ENCODE assay signal across 9 cellular contexts in genomic region chr2:203764273-203764664, GRCh38. TPM values are rescaled to one million over a fixed set of nuclear protein-coding genes. Genes with fewer than 3 reads are reported as not detected.
A peak's percentile ranks its signal among the peaks of the same experiment; 100 is the strongest.
DNase-seq lines count a peak whose midpoint lies in the region; ATAC-seq and TF ChIP-seq lines count a peak whose summit lies in the region.
"Not testable (repeated sequence)": the region's sequence is repeated elsewhere in the genome, so short reads cannot be mapped to it uniquely, and the experiment has no call there.
"Had no signal": no experiment of that assay in that cellular context is flagged by ENCODE, and none has a peak within 500 bp of the region (broad histone marks: within the 10 kb centered on the region; RNA-seq: fewer than 3 reads in every experiment).

No MANE protein-coding gene starts in this region.

- H3K27me3 Mint-ChIP-seq in WTC11 (ENCODE audit: low read depth); activated CD8-positive, alpha-beta memory T cell treated with anti-CD3 and anti-CD28 coated beads, Interleukin-2, amount 10 ng/mL, durations not matched to agents 7 days and 5 days; endodermal cell (ENCODE audit: insufficient read depth): not testable (repeated sequence)

- H3K36me3 Mint-ChIP-seq in WTC11; endodermal cell (ENCODE audit: low read depth): not testable (repeated sequence)
- peaks cover 26% of the 10 kb centered on the region for H3K36me3 Mint-ChIP-seq in activated CD8-positive, alpha-beta memory T cell treated with anti-CD3 and anti-CD28 coated beads, Interleukin-2, amount 10 ng/mL, durations not matched to agents 7 days and 5 days
- H3K36me3 Mint-ChIP-seq in activated naive CD4-positive, alpha-beta T cell treated with anti-CD3 and anti-CD28 coated beads, Interleukin-2, amount 50 U/mL, for 72 hours: peaks cover 33 to 82% of the 10 kb centered on the region in 2 donors

- H4K20me1 ChIP-seq in Karpas-422 (ENCODE audit: insufficient read depth, low read depth, low read length): not testable (repeated sequence)

- H3K79me2 ChIP-seq in Karpas-422 (ENCODE audit: low read length): not testable (repeated sequence)

- not testable (repeated sequence) for H3K4me2 ChIP-seq in Karpas-422 (ENCODE audit: low read depth, low read length, poor library complexity, severe bottlenecking)

- not testable (repeated sequence) for H2AFZ ChIP-seq in Karpas-422 (ENCODE audit: low read length)

- not testable (repeated sequence) for H3K4me1 Mint-ChIP-seq in WTC11, endodermal cell
- H3K4me1 Mint-ChIP-seq in activated CD8-positive, alpha-beta memory T cell treated with anti-CD3 and anti-CD28 coated beads, Interleukin-2, amount 10 ng/mL, durations not matched to agents 7 days and 5 days: peaks cover 31% of the 10 kb centered on the region

- not testable (repeated sequence) for H3K36me3 ChIP-seq in BE2C; Karpas-422 (ENCODE audit: insufficient read depth, low read length); endodermal cell (ENCODE audit: control insufficient read depth, insufficient read depth, low read length)
- peaks cover 14% of the 10 kb centered on the region for H3K36me3 ChIP-seq in thymus (ENCODE audit: control insufficient read depth, insufficient read depth)

- H3K9me2 ChIP-seq in Karpas-422 (replicated peaks; ENCODE audit: insufficient read depth, low read length): not testable (repeated sequence)

- H3K27me3 ChIP-seq in BE2C; Karpas-422 (ENCODE audit: low read length); endodermal cell (ENCODE audit: control insufficient read depth, insufficient read depth, low read length, poor library complexity, severe bottlenecking); thymus (ENCODE audit: control insufficient read depth, insufficient read depth): not testable (repeated sequence)

- not testable (repeated sequence) for H3K9me3 Mint-ChIP-seq in WTC11; activated CD8-positive, alpha-beta memory T cell treated with anti-CD3 and anti-CD28 coated beads, Interleukin-2, amount 10 ng/mL, durations not matched to agents 7 days and 5 days (ENCODE audit: low read depth); endodermal cell
- H3K9me3 Mint-ChIP-seq in activated naive CD4-positive, alpha-beta T cell treated with anti-CD3 and anti-CD28 coated beads, Interleukin-2, amount 50 U/mL, for 72 hours: peaks cover 26 to 30% of the 10 kb centered on the region in 2 donors

- TF ChIP-seq CTCF in BE2C (IDR thresholded peaks at IDR 0.05; ENCODE audit: low read depth, low read length) (0 out of 2 replicates have a peak, but pooled peaks have one; percentile 6), GM10266 (IDR thresholded peaks at IDR 0.05; ENCODE audit: control insufficient read depth, insufficient read depth, low read depth, missing control alignments) (peak; percentile 11), WTC11 (IDR thresholded peaks at IDR 0.05) (peak; percentile 9; the same call in 1 of the 2 replicates), endodermal cell (conservative IDR thresholded peaks at IDR 0.05) (peak; percentile 62)

- not testable (repeated sequence) for H3K4me3 ChIP-seq in BE2C (ENCODE audit: low read depth, low read length); Karpas-422 (ENCODE audit: low read length); endodermal cell (ENCODE audit: low read length); thymus (ENCODE audit: low read length)

- not testable (repeated sequence) for ATAC-seq in WTC11; activated CD8-positive, alpha-beta memory T cell treated with anti-CD3 and anti-CD28 coated beads, Interleukin-2, amount 10 ng/mL, durations not matched to agents 7 days and 5 days; activated naive CD4-positive, alpha-beta T cell treated with anti-CD3 and anti-CD28 coated beads, Interleukin-2, amount 50 U/mL, for 72 hours

- H3K4me3 Mint-ChIP-seq in WTC11; activated CD8-positive, alpha-beta memory T cell treated with anti-CD3 and anti-CD28 coated beads, Interleukin-2, amount 10 ng/mL, durations not matched to agents 7 days and 5 days; endodermal cell: not testable (repeated sequence)

- not testable (repeated sequence) for H3K9me3 ChIP-seq in BE2C; Karpas-422 (ENCODE audit: low read length); endodermal cell (ENCODE audit: control insufficient read depth, low read length); thymus (ENCODE audit: control insufficient read depth)

- not testable (repeated sequence) for H3K9ac ChIP-seq in Karpas-422 (ENCODE audit: low read length); endodermal cell (ENCODE audit: extremely low read depth, low read length, poor library complexity, severe bottlenecking)

- not testable (repeated sequence) for H3K4me1 ChIP-seq in BE2C; Karpas-422 (ENCODE audit: low read length); endodermal cell (ENCODE audit: control insufficient read depth, insufficient read depth, low read length)
- H3K4me1 ChIP-seq in thymus (ENCODE audit: control insufficient read depth, insufficient read depth, low read length): peaks cover 32% of the 10 kb centered on the region

- 90 to 93% methylated on average over 4 to 5 of the region's 5 CpGs for WGBS in endodermal cell (ENCODE audit: insufficient coverage in 1 of 2, insufficient read length in 1 of 2), 2 experiments
- WGBS in thymus: 100% methylated on average over 5 of the region's 5 CpGs

- POLR2A ChIA-PET in WTC11 (lab: Charles Lee): not testable (repeated sequence)

- CTCF ChIA-PET in WTC11 (lab: Charles Lee): interaction anchor here (0.8 to 1.2 kb wide), 5 partner anchors 29 to 279 kb away, joined by 3 to 15 read pairs (median 3); no protein-coding TSS in a partner anchor
- CTCF ChIA-PET in activated CD8-positive, alpha-beta memory T cell treated with anti-CD3 and anti-CD28 coated beads, Interleukin-2, amount 10 ng/mL, durations not matched to agents 7 days and 5 days (lab: Charles Lee): interaction anchor here (1.4 kb wide), 1 partner anchor 14 kb away, joined by 3 read pairs; no protein-coding TSS in a partner anchor

- not testable (repeated sequence) for H3K27ac ChIP-seq in Karpas-422 (ENCODE audit: low read length); endodermal cell (ENCODE audit: low read depth, low read length)
- H3K27ac ChIP-seq in thymus (ENCODE audit: low read depth): peak overlapping the region; percentile 84

- not testable (repeated sequence) for DNase-seq in BE2C; GM10266 (ENCODE audit: extremely low spot score); activated CD8-positive, alpha-beta memory T cell treated with anti-CD3 and anti-CD28 coated beads, Interleukin-2, amount 10 ng/mL, durations not matched to agents 7 days and 5 days; activated naive CD4-positive, alpha-beta T cell treated with anti-CD3 and anti-CD28 coated beads, Interleukin-2, amount 50 U/mL, for 72 hours (ENCODE audit: low spot score in 2 of 2)
- DNase-seq in Karpas-422 (peak; percentile 44), WTC11 (ENCODE audit: low spot score) (peak; percentile 44), endodermal cell (peak; percentile 67)

- not testable (repeated sequence) for H3K27ac Mint-ChIP-seq in WTC11, endodermal cell
- peak overlapping the region; percentile 65 for H3K27ac Mint-ChIP-seq in activated CD8-positive, alpha-beta memory T cell treated with anti-CD3 and anti-CD28 coated beads, Interleukin-2, amount 10 ng/mL, durations not matched to agents 7 days and 5 days
- H3K27ac Mint-ChIP-seq in activated naive CD4-positive, alpha-beta T cell treated with anti-CD3 and anti-CD28 coated beads, Interleukin-2, amount 50 U/mL, for 72 hours: peak overlapping the region; percentile 87 to 97

RNA-seq across cellular contexts. Expression of gene CD28, which starts 57.8 kb away (rescaled TPM):
- not detected for polyA plus RNA-seq in BE2C (2012; ENCODE audit: insufficient read depth, insufficient read length, low read depth)
- not detected in 2 replicates for total RNA-seq in Karpas-422 (2014; rRNA removed; shearing (Covaris generic); ENCODE audit: low replicate concordance)
- total RNA-seq in WTC11 (2021) (0.11 to 0.50 TPM (median 0.16 TPM) in 3 replicates), endodermal cell (not detected)
- 10 to 100 TPM; 30.5 to 35.7 TPM for total RNA-seq in activated CD8-positive, alpha-beta memory T cell treated with anti-CD3 and anti-CD28 coated beads, Interleukin-2, amount 10 ng/mL, durations not matched to agents 7 days and 5 days
- 100 to 1,000 TPM; 159 to 191 TPM for total RNA-seq in activated naive CD4-positive, alpha-beta T cell treated with anti-CD3 and anti-CD28 coated beads, Interleukin-2, amount 50 U/mL, for 72 hours
- polyA plus RNA-seq in endodermal cell (2013, experiment 1 of 2): not detected
- polyA plus RNA-seq in endodermal cell (2013, experiment 2 of 2): not detected
- 27.2 TPM for polyA plus RNA-seq in thymus
- total RNA-seq: A172 had no signal

Comparison
In these comparisons a context has a peak if more than half of its experiments do, and no peak if none do; other contexts are left out.
1. CTCF ChIP-seq: peak in every context shown above with its lines; median percentile 62 in endodermal cell; 11 in GM10266; 9 in WTC11; 6 in BE2C.
2. RNA of gene CD28, which starts 57.8 kb away (total RNA-seq): 159 to 191 TPM in activated naive CD4-positive, alpha-beta T cell treated with anti-CD3 and anti-CD28 coated beads, Interleukin-2, amount 50 U/mL, for 72 hours and 30.5 to 35.7 TPM in activated CD8-positive, alpha-beta memory T cell treated with anti-CD3 and anti-CD28 coated beads, Interleukin-2, amount 10 ng/mL, durations not matched to agents 7 days and 5 days; 0.11 to 0.50 TPM in WTC11, not detected in Karpas-422 and not detected in endodermal cell; every median in the first group is over 10 times any median in the second.